Comparison of ENCODE assay signal across 8 cellular contexts in genomic region chr4:185587444-185588161, GRCh38. TPM values are rescaled to one million over a fixed set of nuclear protein-coding genes. Genes with fewer than 3 reads are reported as not detected.
A peak's percentile ranks its signal among the peaks of the same experiment; 100 is the strongest.
DNase-seq lines count a peak whose midpoint lies in the region; ATAC-seq and TF ChIP-seq lines count a peak whose summit lies in the region.

No MANE protein-coding gene starts in this region.

- TF ChIP-seq EP300 in SK-N-SH (IDR thresholded peaks at IDR 0.05; ENCODE audit: borderline replicate concordance in 1 of 2, low read depth in 1 of 2, low read length in 1 of 2) = no peak

- DNase-seq in GM19238 (ENCODE audit: insufficient read length, low spot score) (peak; percentile 57), foreskin melanocyte (peak; percentile 90), NCI-H510A treated with DMSO at 0.1 percent for 48 hours (lab: John Stamatoyannopoulos, UW) (no peak), SK-N-SH (no peak), occipital lobe (lab: John Stamatoyannopoulos, UW) (no peak)
- peak; percentile 68 to 75 for DNase-seq in activated CD4-positive, alpha-beta T cell treated with anti-CD3 and anti-CD28 coated beads, Interleukin-2, amount 50 U/mL, for 48 hours
- peak; percentile 61 to 65 for DNase-seq in stimulated activated CD4-positive, alpha-beta T cell treated with anti-CD3 and anti-CD28 coated beads, Interleukin-4, amount 100 ng/mL, for 48 hours (ENCODE audit: low read depth in 2 of 2)

- ATAC-seq in HG03095 (IDR thresholded peaks at IDR 0.05; ENCODE audit: unreplicated experiment) = peak; percentile 99

- no peaks in the 10 kb centered on the region for H3F3A ChIP-seq in SK-N-SH (replicated peaks; ENCODE audit: insufficient read depth)

- H3K4me1 ChIP-seq in SK-N-SH (ENCODE audit: control insufficient read depth in 1 of 2, insufficient read depth in 2 of 2, low read depth in 1 of 2, low read length in 1 of 2) = no peaks in the 10 kb centered on the region

- H3K36me3 ChIP-seq in SK-N-SH (replicated peaks in 1 of 2; ENCODE audit: control insufficient read depth in 1 of 2, insufficient read depth in 2 of 2, low read length in 1 of 2) = no peaks in the 10 kb centered on the region

- CTCF ChIA-PET in SK-N-SH (lab: Yijun Ruan, JAX) = interaction anchor here (2.6 kb wide), 1 partner anchor 10 kb away, joined by 14 read pairs; no protein-coding TSS in a partner anchor

- no peak for TF ChIP-seq CTCF in SK-N-SH (IDR thresholded peaks at IDR 0.05)

- H3K9me3 ChIP-seq in SK-N-SH = peaks cover 6% of the 10 kb centered on the region; the same call in 1 of the 2 replicates

- no peak overlapping the region for H3K4me3 ChIP-seq in SK-N-SH (ENCODE audit: low read depth in 2 of 2, low read length in 1 of 2)

- H3K9ac ChIP-seq in SK-N-SH = no peak overlapping the region

- no peak for TF ChIP-seq RAD21 in SK-N-SH (IDR thresholded peaks at IDR 0.05; ENCODE audit: low read length)

- H3K79me2 ChIP-seq in SK-N-SH (ENCODE audit: insufficient read depth) = no peaks in the 10 kb centered on the region

- H3K27me3 ChIP-seq in SK-N-SH (ENCODE audit: insufficient read depth) = no peaks in the 10 kb centered on the region

- H3K9me2 ChIP-seq in SK-N-SH = no peaks in the 10 kb centered on the region

- no peaks in the 10 kb centered on the region for H4K20me1 ChIP-seq in SK-N-SH (ENCODE audit: insufficient read depth)

- no peak overlapping the region for H3K27ac ChIP-seq in SK-N-SH (ENCODE audit: low read depth in 2 of 2, low read length in 1 of 2)

- H3K4me2 ChIP-seq in SK-N-SH = no peak overlapping the region

- no peak overlapping the region for H2AFZ ChIP-seq in SK-N-SH (ENCODE audit: low read depth)

- POLR2A ChIA-PET in SK-N-SH (lab: Yijun Ruan, JAX) = no interaction called here

- 86% methylated on average over 27 of the region's 32 CpGs for WGBS in SK-N-SH (ENCODE audit: low lambda C conversion rate)

TF ChIP-seq in SK-N-SH, 30 proteins besides CTCF, POLR2A, EP300 and RAD21:
- TF ChIP-seq FOSL2 (IDR thresholded peaks at IDR 0.05; ENCODE audit: borderline replicate concordance, low read depth) = no peak
- TF ChIP-seq GATA2 (CRISPR knock-in tag; IDR thresholded peaks at IDR 0.05) = no peak
- TF ChIP-seq ELF1 (IDR thresholded peaks at IDR 0.05) = no peak
- no peak for TF ChIP-seq TCF12 (IDR thresholded peaks at IDR 0.05)
- no peak for TF ChIP-seq PBX3 (IDR thresholded peaks at IDR 0.05)
- TF ChIP-seq USF1 (IDR thresholded peaks at IDR 0.05; ENCODE audit: borderline replicate concordance, low read depth) = no peak
- no peak for TF ChIP-seq IRF3 (IDR thresholded peaks at IDR 0.05; ENCODE audit: low read depth, low read length)
- TF ChIP-seq GABPA (IDR thresholded peaks at IDR 0.05; ENCODE audit: low read depth) = no peak
- no peak for TF ChIP-seq CHD2 (IDR thresholded peaks at IDR 0.05; ENCODE audit: low read length, partially characterized antibody)

RNA-seq across cellular contexts. Expression of gene PDLIM3, which starts 52.3 kb away (rescaled TPM):
- polyA plus RNA-seq in SK-N-SH (2012; rRNA removed) = 0.08 and 0.58 TPM in 2 replicates
- 0.17 and 0.24 TPM in 2 replicates for polyA plus RNA-seq in SK-N-SH (2012; cell fraction: cytosol; rRNA removed)
- polyA plus RNA-seq in SK-N-SH (2012; cell fraction: nucleus; rRNA removed) = 0.23 and 0.47 TPM in 2 replicates
- 18.2 TPM for total RNA-seq in occipital lobe

Comparison
In these comparisons a context has a peak if more than half of its experiments do, and no peak if none do; other contexts are left out.
1. DNase-seq: peak in GM19238 (single experiment), activated CD4-positive, alpha-beta T cell treated with anti-CD3 and anti-CD28 coated beads, Interleukin-2, amount 50 U/mL, for 48 hours (2 of 2), foreskin melanocyte (single experiment) and stimulated activated CD4-positive, alpha-beta T cell treated with anti-CD3 and anti-CD28 coated beads, Interleukin-4, amount 100 ng/mL, for 48 hours (2 of 2); none in NCI-H510A treated with DMSO at 0.1 percent for 48 hours (single experiment), SK-N-SH (single experiment) and occipital lobe (single experiment).